In genomic region chr11:76237041-76237649, GRCh38 we compare ENCODE assay signal across 9 cellular contexts. TPM values are rescaled to one million over a fixed set of nuclear protein-coding genes. Genes with fewer than 3 reads are reported as not detected.
A peak's percentile ranks its signal among the peaks of the same experiment; 100 is the strongest.
DNase-seq lines count a peak whose midpoint lies in the region; ATAC-seq and TF ChIP-seq lines count a peak whose summit lies in the region.
"Had no signal": no experiment of that assay in that cellular context is flagged by ENCODE, and none has a peak within 500 bp of the region (broad histone marks: within the 10 kb centered on the region; RNA-seq: fewer than 3 reads in every experiment).

No MANE protein-coding gene starts in this region.

- peaks cover 25% of the 10 kb centered on the region for H3K27me3 Mint-ChIP-seq in T-helper 1 cell treated with Interleukin-12 subunit alpha and Interleukin-12 subunit beta and Interleukin-4 antibody, amounts not matched to agents 30 μg/mL and 1 μg/mL, for 36 hours (ENCODE audit: low read depth)
- peaks cover 14% of the 10 kb centered on the region for H3K27me3 Mint-ChIP-seq in brain

- no peak overlapping the region for H3K27ac Mint-ChIP-seq in T-helper 1 cell treated with Interleukin-12 subunit alpha and Interleukin-12 subunit beta and Interleukin-4 antibody, amounts not matched to agents 30 μg/mL and 1 μg/mL, for 36 hours
- peak overlapping the region in 4 of 5 experiments; percentile 35 to 96 (median 64) for H3K27ac Mint-ChIP-seq in brain

- H3K4me3 Mint-ChIP-seq in T-helper 1 cell treated with Interleukin-12 subunit alpha and Interleukin-12 subunit beta and Interleukin-4 antibody, amounts not matched to agents 30 μg/mL and 1 μg/mL, for 36 hours = peak overlapping the region; percentile 86
- peak overlapping the region; percentile 89 to 99 (median 92) for H3K4me3 Mint-ChIP-seq in brain

- peaks cover 34% of the 10 kb centered on the region for H3K4me1 Mint-ChIP-seq in T-helper 1 cell treated with Interleukin-12 subunit alpha and Interleukin-12 subunit beta and Interleukin-4 antibody, amounts not matched to agents 30 μg/mL and 1 μg/mL, for 36 hours (ENCODE audit: low read depth)
- H3K4me1 Mint-ChIP-seq in brain = peaks cover 19% of the 10 kb centered on the region

- H3K36me3 ChIP-seq in Karpas-422 (ENCODE audit: insufficient read depth, low read length) (no peaks in the 10 kb centered on the region), neuron (ENCODE audit: insufficient read depth, low read length) (no peaks in the 10 kb centered on the region)

- DNase-seq in T-helper 1 cell (no peak), Karpas-422 (no peak), caudate nucleus (lab: John Stamatoyannopoulos, UW) (no peak), GM10266 (ENCODE audit: extremely low spot score) (no peak)

- H3K4me1 ChIP-seq in Karpas-422 (ENCODE audit: low read length) (peaks cover 22% of the 10 kb centered on the region), neuron (ENCODE audit: insufficient read depth, low read length) (peaks cover 4% of the 10 kb centered on the region)

- H3K36me3 Mint-ChIP-seq in T-helper 1 cell treated with Interleukin-12 subunit alpha and Interleukin-12 subunit beta and Interleukin-4 antibody, amounts not matched to agents 30 μg/mL and 1 μg/mL, for 36 hours (ENCODE audit: low read depth) = peaks cover 3% of the 10 kb centered on the region
- H3K36me3 Mint-ChIP-seq in brain = no peaks in the 10 kb centered on the region

- H3K79me2 ChIP-seq in Karpas-422 (ENCODE audit: low read length) = no peaks in the 10 kb centered on the region

- ATAC-seq in HG02884 (IDR thresholded peaks at IDR 0.05; ENCODE audit: unreplicated experiment) = no peak

- no peaks in the 10 kb centered on the region for H3K9me3 Mint-ChIP-seq in T-helper 1 cell treated with Interleukin-12 subunit alpha and Interleukin-12 subunit beta and Interleukin-4 antibody, amounts not matched to agents 30 μg/mL and 1 μg/mL, for 36 hours
- peaks cover 0 to 14% (median 0%) of the 10 kb centered on the region in 5 experiments for H3K9me3 Mint-ChIP-seq in brain

- no peaks in the 10 kb centered on the region for H3K9me2 ChIP-seq in Karpas-422 (replicated peaks; ENCODE audit: insufficient read depth, low read length)

- no peak overlapping the region for H3K27ac ChIP-seq in Karpas-422 (ENCODE audit: low read length)
- H3K27ac ChIP-seq in caudate nucleus (ENCODE audit: low read depth, low read length) = no peak overlapping the region

- H3K9me3 ChIP-seq in Karpas-422 (ENCODE audit: low read length) = no peaks in the 10 kb centered on the region
- no peaks in the 10 kb centered on the region for H3K9me3 ChIP-seq in neuron (ENCODE audit: low read length)

- TF ChIP-seq CTCF in brain (conservative IDR thresholded peaks at IDR 0.05) = no peak
- TF ChIP-seq CTCF in GM10266 (IDR thresholded peaks at IDR 0.05; ENCODE audit: control insufficient read depth, insufficient read depth, low read depth, missing control alignments) = no peak

- no peak overlapping the region for H3K9ac ChIP-seq in Karpas-422 (ENCODE audit: low read length)

- no peaks in the 10 kb centered on the region for H3K27me3 ChIP-seq in Karpas-422 (ENCODE audit: low read length)
- H3K27me3 ChIP-seq in neuron (ENCODE audit: insufficient read depth, low read length) = no peaks in the 10 kb centered on the region

- H4K20me1 ChIP-seq in Karpas-422 (ENCODE audit: insufficient read depth, low read depth, low read length) = no peaks in the 10 kb centered on the region

- H2AFZ ChIP-seq in Karpas-422 (ENCODE audit: low read length) (no peak overlapping the region), neuron (ENCODE audit: low read depth, low read length) (no peak overlapping the region)

- H3K4me2 ChIP-seq in Karpas-422 (ENCODE audit: low read depth, low read length, poor library complexity, severe bottlenecking) = peak overlapping the region; percentile 87

- H3K4me3 ChIP-seq in Karpas-422 (ENCODE audit: low read length) (peak overlapping the region; percentile 83), neuron (ENCODE audit: low read length) (peak overlapping the region; percentile 58)

RNA-seq across cellular contexts. Expression of gene WNT11, which starts 30.8 kb away (rescaled TPM):
- total RNA-seq in Karpas-422 (2014; rRNA removed; shearing (Covaris generic); ENCODE audit: low replicate concordance) = 0.07 and 0.30 TPM in 2 replicates
- 1.0 TPM for polyA plus RNA-seq in brain (ENCODE audit: insufficient read depth, low read depth, low replicate concordance)
- total RNA-seq: bronchial epithelial cell had no signal
